Comparison of ENCODE assay signal across 20 cellular contexts in the genomic region with DNA sequence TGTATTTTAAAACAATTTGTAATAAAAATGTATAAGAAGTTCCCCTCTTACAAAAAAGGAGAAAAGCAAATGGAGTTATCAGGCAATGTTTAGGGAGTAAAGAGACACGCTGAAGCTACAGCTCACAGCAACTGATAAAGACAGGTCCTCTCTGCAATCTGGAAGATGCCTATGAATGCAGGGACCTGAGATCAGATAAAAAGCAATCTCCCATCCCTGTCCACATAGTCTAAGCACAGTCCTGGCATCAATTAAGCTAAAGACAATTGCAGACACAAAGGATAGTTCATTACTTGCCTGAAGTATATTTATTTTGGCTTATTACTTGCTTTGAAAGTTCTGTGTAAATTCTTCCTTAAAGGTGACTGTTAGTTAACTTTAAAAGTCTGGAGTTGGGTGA.
"Had no signal": no experiment of that assay in that cellular context is flagged by ENCODE, and none has a peak within 500 bp of the region (broad histone marks: within the 10 kb centered on the region; RNA-seq: fewer than 3 reads in every experiment).

No MANE protein-coding gene starts in this region.

- H3K27me3 ChIP-seq: adrenal gland, breast epithelium, left lung, tibial nerve had no signal

- H3K9me3 Mint-ChIP-seq: activated naive CD4-positive, alpha-beta T cell treated with anti-CD3 and anti-CD28 coated beads, Interleukin-2, amount 50 U/mL, for 72 hours; neural crest cell had no signal

- H3K36me3 Mint-ChIP-seq: activated naive CD4-positive, alpha-beta T cell treated with anti-CD3 and anti-CD28 coated beads, Interleukin-2, amount 50 U/mL, for 72 hours had no signal

- H3K4me3 Mint-ChIP-seq: neural crest cell had no signal

- H3K36me3 ChIP-seq: adrenal gland, breast epithelium, left lung, tibial nerve had no signal

- H3K4me3 ChIP-seq: adrenal gland, breast epithelium, coronary artery, left lung, tibial nerve had no signal

- H3K9me3 ChIP-seq: adrenal gland, breast epithelium, left lung, tibial nerve had no signal

- DNase-seq: activated CD4-positive, alpha-beta T cell treated with anti-CD3 and anti-CD28 coated beads, Interleukin-2, amount 50 U/mL, for 1 hour; activated CD8-positive, alpha-beta memory T cell treated with anti-CD3 and anti-CD28 coated beads for 24 hours; activated CD8-positive, alpha-beta memory T cell treated with anti-CD3 and anti-CD28 coated beads, Interleukin-2, amount 50 U/mL, for 48 hours; activated effector memory CD4-positive, alpha-beta T cell treated with Interleukin-2 at 50 U/mL for 16 hours; activated T-cell treated with anti-CD3 and anti-CD28 coated beads, Interleukin-2, amount 50 U/mL, for 48 hours; adrenal gland; foreskin melanocyte; glutamatergic neuron; hypothalamus; kidney; left lung; retina; stimulated activated naive CD8-positive, alpha-beta T cell treated with anti-CD3 and anti-CD28 coated beads, Interleukin-15, Interleukin-2, amounts not matched to agents 100 U/mL and 50 U/mL, for 24 hours; T1000 had no signal

- ATAC-seq: activated CD4-positive, CD25-positive, alpha-beta regulatory T cell treated with anti-CD3 and anti-CD28 coated beads, Interleukin-2, amount 50 U/mL, for 24 hours; activated naive CD4-positive, alpha-beta T cell treated with anti-CD3 and anti-CD28 coated beads, Interleukin-2, amount 50 U/mL, for 72 hours; left lung; stimulated activated naive CD8-positive, alpha-beta T cell treated with anti-CD3 and anti-CD28 coated beads, Interleukin-15, Interleukin-2, amounts not matched to agents 100 U/mL and 50 U/mL, for 24 hours had no signal

- H3K27ac ChIP-seq: adrenal gland, coronary artery, left lung, tibial nerve had no signal

- H3K27ac Mint-ChIP-seq: activated naive CD4-positive, alpha-beta T cell treated with anti-CD3 and anti-CD28 coated beads, Interleukin-2, amount 50 U/mL, for 72 hours had no signal
